8 cellular contexts compared by ENCODE assay signal in genomic region chr10:102815790-102816549, GRCh38. TPM values are rescaled to one million over a fixed set of nuclear protein-coding genes. Genes with fewer than 3 reads are reported as not detected.
DNase-seq lines count a peak whose midpoint lies in the region; ATAC-seq and TF ChIP-seq lines count a peak whose summit lies in the region.

No MANE protein-coding gene starts in this region.

- in situ Hi-C loops in gastrocnemius medialis (cut with MboI; ENCODE audit: low sequenced_read_pairs in 4 of 4), result loop anchor here in 1 of 4 donors (10.0 kb wide), 1 partner anchor 71 kb away; the partner anchor contains the start of gene WBP1L

- 38 to 76% (median 44%) methylated on average over 12 of the region's 12 CpGs for WGBS in adipose tissue, 3 donors

- TF ChIP-seq CTCF in right atrium auricular region (IDR thresholded peaks at IDR 0.05), result no peak
- TF ChIP-seq CTCF in gastrocnemius medialis (IDR thresholded peaks at IDR 0.05 in 4 of 5, conservative IDR thresholded peaks at IDR 0.05 in 1 of 5), result no peak

- H3K27me3 ChIP-seq in right atrium auricular region, result no peaks in the 10 kb centered on the region
- H3K27me3 ChIP-seq in gastrocnemius medialis, result no peaks in the 10 kb centered on the region

- H3K4me3 ChIP-seq in right atrium auricular region (no peak overlapping the region), gastrocnemius medialis (no peak overlapping the region)

- peaks cover 40% of the 10 kb centered on the region for H3K36me3 ChIP-seq in right atrium auricular region
- peaks cover 0 to 32% of the 10 kb centered on the region in 2 donors for H3K36me3 ChIP-seq in gastrocnemius medialis

- TF ChIP-seq POLR2A in gastrocnemius medialis (IDR thresholded peaks at IDR 0.05), result peak; percentile 33 to 60

- intact Hi-C loops in gastrocnemius medialis (cut with DNase I; ENCODE audit: low total_unique reads), result no loop called here

- H3K27ac ChIP-seq in adipose tissue (ENCODE audit: low read depth, low read length), result peak overlapping the region; percentile 71
- H3K27ac ChIP-seq in right atrium auricular region, result peak overlapping the region; percentile 88 to 91
- H3K27ac ChIP-seq in gastrocnemius medialis, result peak overlapping the region; percentile 84 to 89 (median 86)

- H3K4me1 ChIP-seq in right atrium auricular region, result peaks cover 0 to 53% of the 10 kb centered on the region in 2 donors
- peaks cover 40 to 46% of the 10 kb centered on the region in 2 donors for H3K4me1 ChIP-seq in gastrocnemius medialis

- DNase-seq in GM04503 (ENCODE audit: low read depth), result peak; percentile 76
- DNase-seq in right atrium auricular region (ENCODE audit: low spot score), result peak; percentile 92
- DNase-seq in gastrocnemius medialis, result peak; percentile 51 to 57
- no peak for DNase-seq in NCI-H748 (lab: John Stamatoyannopoulos, UW; ENCODE audit: unreplicated experiment)
- no peak for DNase-seq in HK-2 (ENCODE audit: unreplicated experiment)
- no peak for DNase-seq in activated effector memory CD4-positive, alpha-beta T cell treated with anti-CD3 and anti-CD28 coated beads, Interleukin-2, amount 50 U/mL, for 16 hours

- H3K9me3 ChIP-seq in right atrium auricular region (no peaks in the 10 kb centered on the region), gastrocnemius medialis (no peaks in the 10 kb centered on the region)

- peak; percentile 43 to 61 for ATAC-seq in gastrocnemius medialis
- no peak for ATAC-seq in GM21576 (IDR thresholded peaks at IDR 0.05; ENCODE audit: unreplicated experiment)

RNA-seq across cellular contexts. Expression of gene CYP17A1, which starts 21.2 kb away (rescaled TPM):
- 1 to 10 TPM in 1 of 3 donors, under 1 TPM in 2; 0.34 to 2.4 (median 0.46) TPM for polyA plus RNA-seq in adipose tissue
- total RNA-seq in right atrium auricular region, result under 1 TPM in 1 of 2 donors, not detected in 1; 0.47 TPM
- 1 to 10 TPM in 1 of 4 donors, not detected in 3; 4.2 TPM for total RNA-seq in gastrocnemius medialis

RNA-seq across cellular contexts. Expression of gene BORCS7, which starts 38.1 kb away (rescaled TPM):
- 10 to 100 TPM; 21.4 to 37.8 (median 28.0) TPM for polyA plus RNA-seq in adipose tissue
- total RNA-seq in right atrium auricular region (10 to 100 TPM; 22.5 to 25.3 TPM), gastrocnemius medialis (10 to 100 TPM; 18.1 to 38.2 (median 27.1) TPM)

RNA-seq across cellular contexts. Expression of gene AS3MT, which starts 53.3 kb away (rescaled TPM):
- 10 to 100 TPM in 1 of 3 donors, 1 to 10 TPM in 2; 2.6 to 17.0 (median 7.3) TPM for polyA plus RNA-seq in adipose tissue
- total RNA-seq in right atrium auricular region (10 to 100 TPM; 11.7 to 17.3 TPM), gastrocnemius medialis (1 to 10 TPM in 3 of 4 donors, under 1 TPM in 1; 0.91 to 5.6 (median 4.8) TPM)

Comparison
In these comparisons a context has a peak if more than half of its experiments do, and no peak if none do; other contexts are left out.
1. DNase-seq: peak in GM04503 (single experiment), right atrium auricular region (single experiment) and gastrocnemius medialis (2 of 2); none in NCI-H748 (single experiment), HK-2 (single experiment) and activated effector memory CD4-positive, alpha-beta T cell treated with anti-CD3 and anti-CD28 coated beads, Interleukin-2, amount 50 U/mL, for 16 hours (single experiment).
2. Peak in every context shown above with its lines, with median percentiles within 50 percentile points of each other: H3K27ac ChIP-seq.